Comparison of ENCODE assay signal across 20 cellular contexts in the genomic region with DNA sequence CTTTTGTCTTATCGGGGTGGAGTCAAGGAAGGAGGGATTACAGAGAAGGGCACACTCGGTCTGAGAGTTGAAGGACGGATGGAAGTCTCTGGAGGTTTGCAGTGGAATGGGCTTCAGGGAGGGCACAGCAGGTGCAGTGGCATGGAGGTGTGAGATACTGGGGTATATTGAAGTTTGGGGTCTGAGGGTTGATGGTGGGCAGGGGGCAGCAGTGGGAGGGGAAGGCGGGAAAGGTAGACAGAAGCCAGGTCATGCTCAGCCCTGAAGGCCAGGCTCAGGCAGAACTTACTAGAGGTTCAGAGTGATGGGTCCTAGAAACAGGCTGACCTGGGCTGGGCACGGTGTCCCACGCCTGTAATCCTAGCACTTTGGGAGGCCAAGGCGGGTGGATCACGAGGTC. TPM values are rescaled to one million over a fixed set of nuclear protein-coding genes. Genes with fewer than 3 reads are reported as not detected.
"Had no signal": no experiment of that assay in that cellular context is flagged by ENCODE, and none has a peak within 500 bp of the region (broad histone marks: within the 10 kb centered on the region; RNA-seq: fewer than 3 reads in every experiment).

No MANE protein-coding gene starts in this region.

- H3K4me1 ChIP-seq: Peyer's patch had no signal

- H3K4me3 ChIP-seq: cardiac muscle cell, Peyer's patch had no signal

- DNase-seq: activated CD4-positive, alpha-beta T cell treated with anti-CD3 and anti-CD28 coated beads, Interleukin-2, amount 50 U/mL, for 1 hour; activated CD4-positive, CD25-positive, alpha-beta regulatory T cell; activated CD8-positive, alpha-beta memory T cell treated with anti-CD3 and anti-CD28 coated beads, Interleukin-2, amount 50 U/mL, for 4 hours; activated CD8-positive, alpha-beta T cell treated with anti-CD3 and anti-CD28 coated beads for 36 hours; activated naive CD4-positive, alpha-beta T cell; activated naive CD8-positive, alpha-beta T cell treated with anti-CD3 and anti-CD28 coated beads, Interleukin-2, amount 50 U/mL, for 24 hours; activated T-cell treated with anti-CD3 and anti-CD28 coated beads, Interleukin-2, amount 50 U/mL, for 72 hours; amniotic stem cell; MM.1S; NCI-H1436; NCI-H1694 treated with DMSO at 0.1 percent for 48 hours; NCI-H446; NCI-H524; Peyer's patch; SHP77 treated with DMSO at 0.1 percent for 48 hours; T-helper 17 cell; T-helper 9 cell had no signal

- H3K27ac ChIP-seq: cardiac muscle cell, Peyer's patch had no signal

- H3K27me3 ChIP-seq: cardiac muscle cell, Peyer's patch had no signal

- H3K9me3 ChIP-seq: Peyer's patch had no signal

- ATAC-seq: activated CD8-positive, alpha-beta T cell treated with anti-CD3 and anti-CD28 coated beads for 36 hours; activated naive CD4-positive, alpha-beta T cell treated with anti-CD3 and anti-CD28 coated beads, Interleukin-2, amount 50 U/mL, for 72 hours; activated naive CD8-positive, alpha-beta T cell treated with anti-CD3 and anti-CD28 coated beads, Interleukin-2, amount 50 U/mL, for 24 hours; activated T-cell treated with anti-CD3 and anti-CD28 coated beads, Interleukin-2, amount 50 U/mL, for 72 hours; T-helper 17 cell had no signal

- H3K36me3 ChIP-seq: cardiac muscle cell, Peyer's patch had no signal

RNA-seq across cellular contexts. Expression of gene HRH1, which starts 52.7 kb away (rescaled TPM):
- total RNA-seq: cardiac muscle cell, SK-MEL-5, T-helper 17 cell had no signal
- polyA plus RNA-seq: cardiac muscle cell had no signal
